In the genomic region with DNA sequence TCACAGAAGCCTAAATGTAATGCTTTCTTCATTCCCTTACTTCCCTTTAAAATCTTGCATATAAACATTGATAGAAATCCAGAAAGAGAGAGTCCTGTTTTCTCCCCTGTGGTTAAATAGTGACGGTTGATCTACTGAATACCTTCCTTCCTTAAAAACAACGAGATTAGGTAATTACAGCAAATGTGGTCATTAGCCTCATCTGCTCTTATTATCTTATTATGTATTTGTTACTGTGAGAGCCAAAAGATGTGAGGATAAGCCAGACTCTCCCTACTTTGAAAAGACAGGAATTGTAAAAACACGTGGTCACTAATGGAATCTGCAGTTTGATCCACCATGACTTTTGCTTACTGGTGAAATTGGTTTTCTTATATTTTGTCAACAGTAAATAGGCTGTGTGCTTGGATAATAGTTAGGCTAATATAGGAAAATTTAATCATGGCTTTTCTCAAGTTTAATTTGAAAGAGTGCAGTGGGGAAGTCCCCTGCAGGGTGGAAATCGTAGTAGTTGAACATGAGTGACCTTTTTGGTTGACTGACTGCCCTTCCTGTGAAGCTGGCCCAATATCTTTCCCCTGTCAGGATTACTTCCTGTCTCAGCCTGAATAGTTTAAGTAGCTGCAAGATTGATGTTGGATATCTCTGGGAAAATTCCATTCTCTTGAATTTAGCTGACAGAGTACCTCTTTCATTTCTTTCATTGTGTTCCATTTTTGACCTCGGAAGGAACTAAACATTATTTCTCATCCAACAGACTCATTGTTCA, we compare ENCODE assay signal across 11 cellular contexts.
DNase-seq lines count a peak whose midpoint lies in the region; ATAC-seq and TF ChIP-seq lines count a peak whose summit lies in the region.
"Had no signal": no experiment of that assay in that cellular context is flagged by ENCODE, and none has a peak within 500 bp of the region (broad histone marks: within the 10 kb centered on the region; RNA-seq: fewer than 3 reads in every experiment).

No MANE protein-coding gene starts in this region.

- no peaks in the 10 kb centered on the region for H3K27me3 ChIP-seq in colonic mucosa

- H3K4me3 ChIP-seq in colonic mucosa: no peak overlapping the region
- no peak overlapping the region for H3K4me3 ChIP-seq in mucosa of descending colon

- peaks cover 2% of the 10 kb centered on the region for H3K36me3 Mint-ChIP-seq in activated naive CD8-positive, alpha-beta T cell
- H3K36me3 Mint-ChIP-seq in nephron progenitor cell (ENCODE audit: low read depth): no peaks in the 10 kb centered on the region
- H3K36me3 Mint-ChIP-seq: brain had no signal

- H3K36me3 ChIP-seq in KOPT-K1 (ENCODE audit: insufficient read depth, low read length): no peaks in the 10 kb centered on the region
- H3K36me3 ChIP-seq in colonic mucosa: no peaks in the 10 kb centered on the region
- H3K36me3 ChIP-seq in mucosa of descending colon (ENCODE audit: low read depth): no peaks in the 10 kb centered on the region
- H3K36me3 ChIP-seq: WERI-Rb-1 had no signal

- no peak for ATAC-seq in mucosa of descending colon
- no peak for ATAC-seq in HG02981 (IDR thresholded peaks at IDR 0.05; ENCODE audit: unreplicated experiment)

- H3K27ac ChIP-seq in KOPT-K1 (ENCODE audit: low read depth, low read length, poor library complexity, severe bottlenecking) (peak overlapping the region; percentile 11), colonic mucosa (no peak overlapping the region)
- H3K27ac ChIP-seq: WERI-Rb-1 had no signal

- peak overlapping the region; percentile 77 for H3K27ac Mint-ChIP-seq in activated naive CD8-positive, alpha-beta T cell
- H3K27ac Mint-ChIP-seq in nephron progenitor cell: peak overlapping the region; percentile 90

- no peak overlapping the region for H3K9ac ChIP-seq in colonic mucosa (ENCODE audit: low read depth in 2 of 2, low read length in 2 of 2)

- intact Hi-C loops in colonic mucosa (cut with DNase I): no loop called here
- intact Hi-C loops in mucosa of descending colon (cut with DNase I, micrococcal nuclease): no loop called here

- H3K4me1 Mint-ChIP-seq in activated naive CD8-positive, alpha-beta T cell (ENCODE audit: low read depth): peaks cover 75% of the 10 kb centered on the region
- peaks cover 82% of the 10 kb centered on the region for H3K4me1 Mint-ChIP-seq in nephron progenitor cell

- H3K4me1 ChIP-seq in colonic mucosa: peaks cover 7% of the 10 kb centered on the region
- peaks cover 21% of the 10 kb centered on the region for H3K4me1 ChIP-seq in mucosa of descending colon (ENCODE audit: low read depth)

- no peaks in the 10 kb centered on the region for H3K27me3 Mint-ChIP-seq in activated naive CD8-positive, alpha-beta T cell
- H3K27me3 Mint-ChIP-seq in nephron progenitor cell (ENCODE audit: low read depth, poor library complexity): no peaks in the 10 kb centered on the region

- H3K9me3 Mint-ChIP-seq in activated naive CD8-positive, alpha-beta T cell (ENCODE audit: low read depth): no peaks in the 10 kb centered on the region
- H3K9me3 Mint-ChIP-seq in nephron progenitor cell: no peaks in the 10 kb centered on the region
- H3K9me3 Mint-ChIP-seq: brain had no signal

- DNase-seq in ELR (ENCODE audit: low read depth): peak; percentile 18
- DNase-seq in nephron progenitor cell: no peak
- no peak for DNase-seq in colonic mucosa
- no peak for DNase-seq in mucosa of descending colon
- no peak for DNase-seq in UCSD-AML1 (lab: John Stamatoyannopoulos, UW; ENCODE audit: unreplicated experiment)
- DNase-seq: KG1 had no signal

- H3K4me3 Mint-ChIP-seq in activated naive CD8-positive, alpha-beta T cell: peak overlapping the region; percentile 18
- H3K4me3 Mint-ChIP-seq in nephron progenitor cell: peak overlapping the region; percentile 15

- no peaks in the 10 kb centered on the region for H3K9me3 ChIP-seq in KOPT-K1 (ENCODE audit: insufficient read depth, low read length, poor library complexity, severe bottlenecking)
- no peaks in the 10 kb centered on the region for H3K9me3 ChIP-seq in colonic mucosa
- H3K9me3 ChIP-seq in mucosa of descending colon: no peaks in the 10 kb centered on the region

- TF ChIP-seq CTCF in nephron progenitor cell (IDR thresholded peaks at IDR 0.05) (no peak), colonic mucosa (IDR thresholded peaks at IDR 0.05) (no peak), mucosa of descending colon (IDR thresholded peaks at IDR 0.05) (no peak)
